Comparison of ENCODE assay signal across 18 cellular contexts in the genomic region with DNA sequence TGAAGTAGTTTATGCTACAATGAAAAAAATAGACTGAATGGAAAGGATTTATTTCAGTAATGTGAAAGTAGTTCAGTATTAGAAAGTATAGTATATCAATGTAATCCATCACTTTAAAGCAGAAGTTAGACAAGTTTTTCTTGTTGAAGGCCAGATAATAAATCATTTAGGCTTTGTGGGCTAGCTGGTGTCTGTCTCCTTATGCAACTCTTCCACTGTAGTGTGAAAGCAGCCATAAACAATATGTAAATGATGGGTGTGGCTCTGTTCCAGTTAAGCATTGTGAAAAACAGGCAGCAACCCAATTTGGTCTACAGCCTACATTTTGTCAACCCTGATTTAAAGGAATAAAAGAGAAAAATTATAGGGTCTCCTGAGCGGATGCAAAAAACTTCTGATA.
"Had no signal": no experiment of that assay in that cellular context is flagged by ENCODE, and none has a peak within 500 bp of the region (broad histone marks: within the 10 kb centered on the region; RNA-seq: fewer than 3 reads in every experiment).

No MANE protein-coding gene starts in this region.

- H3K4me1 ChIP-seq: breast epithelium, lower lobe of right lung, neural progenitor cell, upper lobe of right lung had no signal

- H3K36me3 ChIP-seq: breast epithelium, lower lobe of right lung, neural progenitor cell, ovary, upper lobe of right lung had no signal

- H3K9me3 ChIP-seq: upper lobe of right lung had no signal

- ATAC-seq: lower lobe of right lung; sciatic nerve; stimulated activated naive CD8-positive, alpha-beta T cell treated with anti-CD3 and anti-CD28 coated beads, Interleukin-15, amount 100 ng/mL, for 72 hours; upper lobe of right lung had no signal

- H3K27ac ChIP-seq: breast epithelium, lower lobe of right lung, neural progenitor cell, ovary, upper lobe of right lung had no signal

- H3K4me3 ChIP-seq: breast epithelium, lower lobe of right lung, neural progenitor cell, ovary, upper lobe of right lung had no signal

- DNase-seq: activated CD4-positive, alpha-beta T cell treated with anti-CD3 and anti-CD28 coated beads, Interleukin-2, amount 50 U/mL, for 4 hours; activated CD4-positive, CD25-positive, alpha-beta regulatory T cell treated with anti-CD3 and anti-CD28 coated beads, Interleukin-2, amount 50 U/mL, for 72 hours; activated naive CD4-positive, alpha-beta T cell; activated naive CD8-positive, alpha-beta T cell treated with anti-CD3 and anti-CD28 coated beads, Interleukin-2, amount 10 ng/mL, durations not matched to agents 7 days and 5 days; activated T-cell treated with anti-CD3 and anti-CD28 coated beads for 4 hours; aorta; dermis blood vessel endothelial cell; erythroblast; foreskin melanocyte; lower lobe of right lung; midbrain; ovary; stimulated activated naive CD8-positive, alpha-beta T cell treated with anti-CD3 and anti-CD28 coated beads, Interleukin-15, amount 100 ng/mL, for 72 hours; T-helper 2 cell; upper lobe of right lung had no signal

- H3K27me3 ChIP-seq: breast epithelium, neural progenitor cell, ovary, upper lobe of right lung had no signal
